Comparison of ENCODE assay signal across 8 cellular contexts in the genomic region with DNA sequence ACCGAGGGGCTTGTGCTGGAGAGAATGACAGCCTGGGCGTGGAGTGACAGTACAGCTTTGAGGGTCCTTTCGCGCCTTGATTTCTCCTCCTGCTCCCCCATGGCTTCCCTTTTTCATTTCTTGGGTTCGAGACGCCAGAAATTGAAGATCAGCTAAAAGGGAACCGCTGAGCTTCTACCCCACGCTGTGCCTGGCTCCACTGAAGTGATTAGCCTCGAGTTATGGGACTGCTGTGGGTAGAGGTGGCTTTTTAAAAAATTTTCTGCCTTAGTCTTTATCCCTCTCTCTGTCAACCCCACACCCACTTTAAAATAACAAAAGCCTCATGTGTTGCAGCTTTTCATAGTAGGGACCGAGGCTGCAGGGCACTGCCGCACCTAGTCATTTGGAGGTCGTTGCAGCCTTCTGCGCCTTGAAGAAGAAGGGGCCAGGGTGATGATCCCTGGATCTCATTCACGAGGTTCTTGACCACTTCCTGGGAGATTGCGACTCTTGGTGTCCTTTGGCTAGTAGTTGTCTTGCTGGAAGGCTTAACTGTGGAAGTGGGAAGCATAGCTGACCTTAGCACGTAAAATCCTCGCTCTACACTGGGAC. TPM values are rescaled to one million over a fixed set of nuclear protein-coding genes. Genes with fewer than 3 reads are reported as not detected.
DNase-seq lines count a peak whose midpoint lies in the region; ATAC-seq lines count a peak whose summit lies in the region.

No MANE protein-coding gene starts in this region.

- peak overlapping the region; percentile 100 for H3K27ac Mint-ChIP-seq in activated naive CD8-positive, alpha-beta T cell treated with anti-CD3 and anti-CD28 coated beads, Interleukin-2, amount 50 U/mL, for 24 hours

- no peaks in the 10 kb centered on the region for H4K20me1 ChIP-seq in Karpas-422 (ENCODE audit: insufficient read depth, low read depth, low read length)

- no peak for ATAC-seq in activated naive CD8-positive, alpha-beta T cell treated with anti-CD3 and anti-CD28 coated beads, Interleukin-2, amount 50 U/mL, for 24 hours

- H3K27me3 ChIP-seq in Karpas-422 (ENCODE audit: low read length) (no peaks in the 10 kb centered on the region), iPS DF 6.9 (ENCODE audit: control insufficient read depth, insufficient read depth, low read length) (no peaks in the 10 kb centered on the region)

- H2AFZ ChIP-seq in Karpas-422 (ENCODE audit: low read length): peak overlapping the region; percentile 72; the same call in 1 of the 2 replicates

- H3K36me3 ChIP-seq in Karpas-422 (ENCODE audit: insufficient read depth, low read length) (peaks cover 16% of the 10 kb centered on the region), iPS DF 6.9 (ENCODE audit: control insufficient read depth, insufficient read depth, low read length) (no peaks in the 10 kb centered on the region)

- H3K4me3 ChIP-seq in Karpas-422 (ENCODE audit: low read length) (peak overlapping the region; percentile 93), iPS DF 6.9 (ENCODE audit: low read length) (peak overlapping the region; percentile 88), skeletal muscle cell (ENCODE audit: low read depth, low read length) (peak overlapping the region; percentile 81)

- no peaks in the 10 kb centered on the region for H3K9me2 ChIP-seq in Karpas-422 (replicated peaks; ENCODE audit: insufficient read depth, low read length)

- no peaks in the 10 kb centered on the region for H3K27me3 Mint-ChIP-seq in activated naive CD8-positive, alpha-beta T cell treated with anti-CD3 and anti-CD28 coated beads, Interleukin-2, amount 50 U/mL, for 24 hours

- H3K27ac ChIP-seq in Karpas-422 (ENCODE audit: low read length): peak overlapping the region; percentile 53
- H3K27ac ChIP-seq in iPS DF 6.9 (ENCODE audit: low read length): no peak overlapping the region

- H3K4me1 Mint-ChIP-seq in activated naive CD8-positive, alpha-beta T cell treated with anti-CD3 and anti-CD28 coated beads, Interleukin-2, amount 50 U/mL, for 24 hours: peaks cover 36% of the 10 kb centered on the region

- peaks cover 2% of the 10 kb centered on the region for H3K36me3 Mint-ChIP-seq in activated naive CD8-positive, alpha-beta T cell treated with anti-CD3 and anti-CD28 coated beads, Interleukin-2, amount 50 U/mL, for 24 hours (ENCODE audit: low read depth)

- H3K9ac ChIP-seq in Karpas-422 (ENCODE audit: low read length): peak overlapping the region; percentile 85

- H3K9me3 Mint-ChIP-seq in activated naive CD8-positive, alpha-beta T cell treated with anti-CD3 and anti-CD28 coated beads, Interleukin-2, amount 50 U/mL, for 24 hours: no peaks in the 10 kb centered on the region

- peak overlapping the region; percentile 98 for H3K4me3 Mint-ChIP-seq in activated naive CD8-positive, alpha-beta T cell treated with anti-CD3 and anti-CD28 coated beads, Interleukin-2, amount 50 U/mL, for 24 hours

- H3K4me2 ChIP-seq in Karpas-422 (ENCODE audit: low read depth, low read length, poor library complexity, severe bottlenecking): peak overlapping the region; percentile 82

- DNase-seq in NCI-H748 (lab: John Stamatoyannopoulos, UW; ENCODE audit: unreplicated experiment) (peak; percentile 54), NCI-H748 treated with DMSO at 0.1 percent for 48 hours (lab: John Stamatoyannopoulos, UW) (no peak), Karpas-422 (peak; percentile 65), iPS DF 6.9 (ENCODE audit: low read depth, low spot score) (no peak), skeletal muscle cell (ENCODE audit: low read depth) (no peak), NCI-H226 (no peak)
- DNase-seq in activated naive CD8-positive, alpha-beta T cell treated with anti-CD3 and anti-CD28 coated beads, Interleukin-2, amount 50 U/mL, for 24 hours: peak; percentile 6
- DNase-seq in NK-92 treated with Interleukin-12 subunit alpha and Interleukin-12 subunit beta, amount 100 ng/mL, for 24 hours (lab: John Stamatoyannopoulos, UW): no peak

- no peaks in the 10 kb centered on the region for H3K9me3 ChIP-seq in Karpas-422 (ENCODE audit: low read length)
- no peaks in the 10 kb centered on the region for H3K9me3 ChIP-seq in iPS DF 6.9 (ENCODE audit: control insufficient read depth, insufficient read depth, low read length)

- WGBS in iPS DF 6.9 (ENCODE audit: insufficient coverage, insufficient read length): no CpG with 5 or more reads among the region's 17 CpGs

- peaks cover 81% of the 10 kb centered on the region for H3K79me2 ChIP-seq in Karpas-422 (ENCODE audit: low read length)

- H3K4me1 ChIP-seq in Karpas-422 (ENCODE audit: low read length): peaks cover 37% of the 10 kb centered on the region
- no peaks in the 10 kb centered on the region for H3K4me1 ChIP-seq in iPS DF 6.9 (ENCODE audit: control insufficient read depth, insufficient read depth, low read length)

RNA-seq across cellular contexts. Expression of a gene that starts 0.6 kb away (rescaled TPM):
- 17.4 and 73.4 TPM in 2 replicates for total RNA-seq in Karpas-422 (2014; rRNA removed; shearing (Covaris generic); ENCODE audit: low replicate concordance)

RNA-seq across cellular contexts. Expression of a gene that starts 0.8 kb away (rescaled TPM):
- total RNA-seq in Karpas-422 (2014; rRNA removed; shearing (Covaris generic); ENCODE audit: low replicate concordance): 1.6 and 6.7 TPM in 2 replicates

Comparison
In these comparisons a context has a peak if more than half of its experiments do, and no peak if none do; other contexts are left out.
1. DNase-seq: peak in NCI-H748 (single experiment), Karpas-422 (single experiment) and activated naive CD8-positive, alpha-beta T cell treated with anti-CD3 and anti-CD28 coated beads, Interleukin-2, amount 50 U/mL, for 24 hours (single experiment); none in NCI-H748 treated with DMSO at 0.1 percent for 48 hours (single experiment), iPS DF 6.9 (single experiment), skeletal muscle cell (single experiment), NCI-H226 (single experiment) and NK-92 treated with Interleukin-12 subunit alpha and Interleukin-12 subunit beta, amount 100 ng/mL, for 24 hours (single experiment).
2. Peak in every context shown above with its lines, with median percentiles within 50 percentile points of each other: H3K4me3 ChIP-seq.